In genomic region chr10:63722537-63722936, GRCh38 we compare ENCODE assay signal across 12 cellular contexts.
DNase-seq lines count a peak whose midpoint lies in the region; ATAC-seq and TF ChIP-seq lines count a peak whose summit lies in the region.
"Had no signal": no experiment of that assay in that cellular context is flagged by ENCODE, and none has a peak within 500 bp of the region (broad histone marks: within the 10 kb centered on the region; RNA-seq: fewer than 3 reads in every experiment).

No MANE protein-coding gene starts in this region.

- TF ChIP-seq CTCF in cardiac fibroblast (IDR thresholded peaks at IDR 0.05; ENCODE audit: low read depth, low read length) = no peak

- in situ Hi-C loops in ACHN (cut with HindIII; ENCODE audit: low pct_ligation_motif_present, low pct_unique_long_range_greater_than_20kb, low sequenced_read_pairs) = loop anchor here (25.0 kb wide), 1 partner anchor 510 kb away; no protein-coding TSS in a partner anchor

- ATAC-seq in GM21447 (IDR thresholded peaks at IDR 0.05; ENCODE audit: unreplicated experiment) = no peak

- H3K4me3 ChIP-seq in cardiac fibroblast (replicated peaks in 1 of 2; ENCODE audit: low read depth in 2 of 2, low read length in 2 of 2) = no peak overlapping the region

- DNase-seq in HT-29 (ENCODE audit: low spot score) = peak; percentile 64
- peak; percentile 61 to 79 for DNase-seq in cardiac fibroblast (ENCODE audit: low read depth in 2 of 2)
- DNase-seq in kidney tubule cell (ENCODE audit: low spot score) = peak; percentile 30
- peak; percentile 41 for DNase-seq in stromal cell of bone marrow (ENCODE audit: low read depth)
- no peak for DNase-seq in NCI-H1105 (lab: John Stamatoyannopoulos, UW)
- no peak for DNase-seq in ACHN
- DNase-seq in stimulated activated CD8-positive, alpha-beta memory T cell treated with anti-CD3 and anti-CD28 coated beads, Interleukin-4, amount 100 ng/mL, for 48 hours = no peak
- DNase-seq: activated T-cell treated with anti-CD3 and anti-CD28 coated beads, Interleukin-2, amount 50 U/mL, for 24 hours; cortex of kidney; NCI-H1092; NCI-H774 had no signal

Comparison
In these comparisons a context has a peak if more than half of its experiments do, and no peak if none do; other contexts are left out.
1. DNase-seq: peak in HT-29 (single experiment), cardiac fibroblast (2 of 2), kidney tubule cell (single experiment) and stromal cell of bone marrow (single experiment); none in NCI-H1105 (single experiment), ACHN (single experiment) and stimulated activated CD8-positive, alpha-beta memory T cell treated with anti-CD3 and anti-CD28 coated beads, Interleukin-4, amount 100 ng/mL, for 48 hours (single experiment).